Comparison of ENCODE assay signal across 19 cellular contexts in genomic region chr10:12650122-12650521, GRCh38.
DNase-seq lines count a peak whose midpoint lies in the region; ATAC-seq and TF ChIP-seq lines count a peak whose summit lies in the region.
"Had no signal": no experiment of that assay in that cellular context is flagged by ENCODE, and none has a peak within 500 bp of the region (broad histone marks: within the 10 kb centered on the region; RNA-seq: fewer than 3 reads in every experiment).

No MANE protein-coding gene starts in this region.

- no peak overlapping the region for H3K4me3 ChIP-seq in neural progenitor cell
- H3K4me3 ChIP-seq: GM23338 had no signal

- H3K9me3 Mint-ChIP-seq in stimulated activated naive CD8-positive, alpha-beta T cell treated with anti-CD3 and anti-CD28 coated beads, Interleukin-15, Interleukin-2, amounts not matched to agents 100 ng/mL and 50 ng/mL, for 24 hours: peaks cover 6% of the 10 kb centered on the region
- peaks cover 17% of the 10 kb centered on the region for H3K9me3 Mint-ChIP-seq in neural progenitor cell
- H3K9me3 Mint-ChIP-seq: CD8-positive, alpha-beta memory T cell; H9 had no signal

- H3K27ac Mint-ChIP-seq in stimulated activated naive CD8-positive, alpha-beta T cell treated with anti-CD3 and anti-CD28 coated beads, Interleukin-15, Interleukin-2, amounts not matched to agents 100 ng/mL and 50 ng/mL, for 24 hours: peak overlapping the region; percentile 65
- peak overlapping the region; percentile 6 for H3K27ac Mint-ChIP-seq in neural progenitor cell
- H3K27ac Mint-ChIP-seq: CD4-positive, CD25-positive, alpha-beta regulatory T cell; CD8-positive, alpha-beta memory T cell; GM23338; IgD-negative memory B cell had no signal

- DNase-seq in stimulated activated naive CD8-positive, alpha-beta T cell treated with anti-CD3 and anti-CD28 coated beads, Interleukin-15, Interleukin-2, amounts not matched to agents 100 U/mL and 50 U/mL, for 24 hours: no peak
- DNase-seq in left lobe of liver (ENCODE audit: low spot score): peak; percentile 88
- no peak for DNase-seq in neural progenitor cell (ENCODE audit: low spot score)
- no peak for DNase-seq in NCI-H1092 (lab: John Stamatoyannopoulos, UW)
- no peak for DNase-seq in NCI-H748 treated with DMSO at 0.1 percent for 48 hours (lab: John Stamatoyannopoulos, UW)
- DNase-seq: ACHN; BE2C; C1 segment of cervical spinal cord; CD4-positive, CD25-positive, alpha-beta regulatory T cell; CD8-positive, alpha-beta memory T cell; COR-L47; DMS 273 treated with DMSO at 0.1 percent for 48 hours; DMS79; GDM1; H9 had no signal

- no peak overlapping the region for H3K4me3 Mint-ChIP-seq in stimulated activated naive CD8-positive, alpha-beta T cell treated with anti-CD3 and anti-CD28 coated beads, Interleukin-15, Interleukin-2, amounts not matched to agents 100 ng/mL and 50 ng/mL, for 24 hours
- H3K4me3 Mint-ChIP-seq in neural progenitor cell: no peak overlapping the region
- H3K4me3 Mint-ChIP-seq: CD8-positive, alpha-beta memory T cell; GM23338; H9 had no signal

- no peaks in the 10 kb centered on the region for H3K79me2 ChIP-seq in neural progenitor cell (ENCODE audit: low read depth)

- no peaks in the 10 kb centered on the region for H3K27me3 ChIP-seq in neural progenitor cell
- H3K27me3 ChIP-seq: BE2C had no signal

- peaks cover 6% of the 10 kb centered on the region for H3K36me3 Mint-ChIP-seq in stimulated activated naive CD8-positive, alpha-beta T cell treated with anti-CD3 and anti-CD28 coated beads, Interleukin-15, Interleukin-2, amounts not matched to agents 100 ng/mL and 50 ng/mL, for 24 hours (ENCODE audit: low read depth)
- H3K36me3 Mint-ChIP-seq in neural progenitor cell: no peaks in the 10 kb centered on the region

- no peak for TF ChIP-seq CTCF in neural progenitor cell (IDR thresholded peaks at IDR 0.05)

- H3K27me3 Mint-ChIP-seq in stimulated activated naive CD8-positive, alpha-beta T cell treated with anti-CD3 and anti-CD28 coated beads, Interleukin-15, Interleukin-2, amounts not matched to agents 100 ng/mL and 50 ng/mL, for 24 hours: no peaks in the 10 kb centered on the region
- H3K27me3 Mint-ChIP-seq in neural progenitor cell (ENCODE audit: insufficient read depth, low read depth): no peaks in the 10 kb centered on the region
- H3K27me3 Mint-ChIP-seq: CD4-positive, CD25-positive, alpha-beta regulatory T cell; CD8-positive, alpha-beta memory T cell; IgD-negative memory B cell had no signal

- H3K27ac ChIP-seq in neural progenitor cell: no peak overlapping the region

- no peak overlapping the region for H3K9ac ChIP-seq in neural progenitor cell

- H3K9me3 ChIP-seq in neural progenitor cell (ENCODE audit: low read depth): no peaks in the 10 kb centered on the region
- H3K9me3 ChIP-seq: BE2C had no signal

- no peak for ATAC-seq in stimulated activated naive CD8-positive, alpha-beta T cell treated with anti-CD3 and anti-CD28 coated beads, Interleukin-15, Interleukin-2, amounts not matched to agents 100 U/mL and 50 U/mL, for 24 hours
- ATAC-seq in left lobe of liver (peak; percentile 95), GM19395 (IDR thresholded peaks at IDR 0.05; ENCODE audit: unreplicated experiment) (no peak)
- ATAC-seq: GM23338 had no signal

- H3F3A ChIP-seq in neural progenitor cell (ENCODE audit: low read depth): no peaks in the 10 kb centered on the region

- H3K4me2 ChIP-seq in neural progenitor cell: no peak overlapping the region
- H3K4me2 ChIP-seq: GM23338 had no signal

- peaks cover 7% of the 10 kb centered on the region for H3K4me1 Mint-ChIP-seq in stimulated activated naive CD8-positive, alpha-beta T cell treated with anti-CD3 and anti-CD28 coated beads, Interleukin-15, Interleukin-2, amounts not matched to agents 100 ng/mL and 50 ng/mL, for 24 hours (ENCODE audit: low read depth)
- no peaks in the 10 kb centered on the region for H3K4me1 Mint-ChIP-seq in neural progenitor cell
- H3K4me1 Mint-ChIP-seq: CD8-positive, alpha-beta memory T cell; GM23338; H9 had no signal

- no peaks in the 10 kb centered on the region for H3K36me3 ChIP-seq in neural progenitor cell
- H3K36me3 ChIP-seq: BE2C had no signal

- no peak overlapping the region for H2AFZ ChIP-seq in neural progenitor cell (replicated peaks)
- H2AFZ ChIP-seq: GM23338 had no signal

- no peaks in the 10 kb centered on the region for H3K4me1 ChIP-seq in neural progenitor cell
- H3K4me1 ChIP-seq: BE2C had no signal

- H4K20me1 ChIP-seq in neural progenitor cell (ENCODE audit: low read depth): no peaks in the 10 kb centered on the region
